Comparison of ENCODE assay signal across 8 cellular contexts in the genomic region with DNA sequence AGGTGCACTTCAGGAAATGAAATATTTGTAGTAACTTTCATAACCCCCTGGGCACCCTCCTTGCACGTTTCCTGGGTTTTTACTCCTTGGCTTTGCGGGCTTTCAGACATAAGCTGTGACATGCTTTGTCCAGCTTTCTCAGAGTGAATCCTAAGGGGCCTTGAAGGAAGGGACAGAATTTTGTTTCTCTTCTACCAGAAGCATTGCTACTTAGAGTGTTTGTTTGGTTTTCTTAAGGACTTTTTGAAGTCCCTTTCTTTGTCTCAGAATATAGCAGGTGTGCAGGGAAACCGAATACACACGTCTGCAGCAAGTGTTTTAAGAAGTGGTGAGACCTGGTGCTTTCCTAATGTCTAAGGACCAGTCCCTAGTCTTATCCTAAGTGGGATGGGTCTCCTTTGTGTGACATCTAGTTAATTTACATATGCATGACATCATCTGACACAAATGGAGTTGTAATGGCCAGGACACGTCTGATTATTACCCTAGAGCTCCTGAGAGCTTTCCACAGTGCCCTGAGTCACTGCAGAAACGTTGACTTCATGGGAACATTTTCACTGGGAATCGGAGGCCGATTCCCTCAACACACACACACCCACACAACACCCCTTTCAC. TPM values are rescaled to one million over a fixed set of nuclear protein-coding genes. Genes with fewer than 3 reads are reported as not detected.
DNase-seq lines count a peak whose midpoint lies in the region; ATAC-seq, FAIRE-seq and TF ChIP-seq lines count a peak whose summit lies in the region.

No MANE protein-coding gene starts in this region.

- intact Hi-C loops in transverse colon (cut with DNase I; ENCODE audit: low total_unique reads): no loop called here

- TF ChIP-seq EP300 in transverse colon (IDR thresholded peaks at IDR 0.05; ENCODE audit: low read depth): no peak

- FAIRE-seq in GM19239 (lab: Jason Lieb, UNC): peak; percentile 21

- H3K36me3 ChIP-seq in transverse colon: no peaks in the 10 kb centered on the region

- no peak for DNase-seq in GM19239 (ENCODE audit: insufficient read length, low spot score)
- DNase-seq in caudate nucleus (lab: John Stamatoyannopoulos, UW): peak in 14 of 61 donors; percentile 2 to 51 (median 13)
- peak; percentile 46 for DNase-seq in medulla oblongata (ENCODE audit: extremely low spot score)
- DNase-seq in transverse colon: peak; percentile 23
- no peak for DNase-seq in D341Med (ENCODE audit: low spot score)
- DNase-seq in NCI-H1092 treated with DMSO at 0.1 percent for 48 hours (lab: John Stamatoyannopoulos, UW): no peak

- WGBS in transverse colon (ENCODE audit: low coverage in 1 of 2), 2 donors: 18 to 23% methylated on average over 6 to 8 of the region's 8 CpGs

- peak; percentile 11 for ATAC-seq in HG03460 (IDR thresholded peaks at IDR 0.05; ENCODE audit: unreplicated experiment)
- ATAC-seq in HG02970 (IDR thresholded peaks at IDR 0.05; ENCODE audit: low FRiP score, unreplicated experiment): no peak

- H3K4me1 ChIP-seq in transverse colon: peaks cover 0 to 36% (median 20%) of the 10 kb centered on the region in 4 donors

- H3K9me3 ChIP-seq in transverse colon: no peaks in the 10 kb centered on the region

- no peak for TF ChIP-seq CTCF in transverse colon (IDR thresholded peaks at IDR 0.05)

- peak overlapping the region; percentile 64 to 80 (median 71) for H3K4me3 ChIP-seq in transverse colon

- in situ Hi-C loops in transverse colon (cut with MboI; ENCODE audit: low pct_ligation_motif_present in 1 of 4, low pct_unique_long_range_greater_than_20kb in 1 of 4, low sequenced_read_pairs in 3 of 4): no loop called here

- TF ChIP-seq POLR2A in transverse colon (IDR thresholded peaks at IDR 0.05): peak; percentile 71

- peaks cover 6% of the 10 kb centered on the region for H3K27me3 ChIP-seq in transverse colon

- H3K27ac ChIP-seq in caudate nucleus (ENCODE audit: low read depth, low read length) (peak overlapping the region; percentile 3), transverse colon (peak overlapping the region; percentile 80 to 88 (median 86))

RNA-seq across cellular contexts. Expression of a gene that starts 1.3 kb away (rescaled TPM):
- total RNA-seq in transverse colon: 10 to 100 TPM; 10.8 to 20.1 (median 16.2) TPM

RNA-seq across cellular contexts. Expression of a gene that starts 36.9 kb away (rescaled TPM):
- total RNA-seq in transverse colon: 10 to 100 TPM in 2 of 4 donors, 1 to 10 TPM in 1, under 1 TPM in 1; 0.20 to 20.1 (median 9.8) TPM

Comparison
In these comparisons a context has a peak if more than half of its experiments do, and no peak if none do; other contexts are left out.
1. DNase-seq: peak in medulla oblongata (single experiment) and transverse colon (single experiment); none in GM19239 (single experiment), D341Med (single experiment) and NCI-H1092 treated with DMSO at 0.1 percent for 48 hours (single experiment).